2 cellular contexts compared by ENCODE assay signal in the genomic region with DNA sequence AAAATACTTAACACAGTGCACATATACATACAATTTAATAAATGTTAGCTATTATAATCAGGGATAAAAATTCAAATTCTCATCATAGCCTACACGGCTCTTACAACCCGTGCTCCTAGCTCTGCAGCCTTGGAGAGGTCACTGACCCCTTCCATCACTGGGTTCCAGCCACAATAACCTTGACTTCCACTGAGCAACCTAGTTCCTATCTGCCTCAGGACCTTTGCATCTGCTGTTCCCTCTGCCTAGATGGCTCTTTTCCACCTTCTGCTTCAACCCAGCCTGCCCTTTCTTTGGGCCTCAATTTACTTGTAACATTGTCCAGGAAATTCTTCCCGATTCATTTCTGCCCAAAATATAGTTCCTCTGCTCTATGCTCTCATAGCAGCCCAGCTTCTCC.
TF ChIP-seq lines count a peak whose summit lies in the region.

No MANE protein-coding gene starts in this region.

TF ChIP-seq in HEK293, 187 proteins besides CTCF, POLR2A, EP300 and RAD21:
- TF ChIP-seq ZNF174 (tag by site-specific recombination; IDR thresholded peaks at IDR 0.05) (no peak), ZNF623 (tag by site-specific recombination; IDR thresholded peaks at IDR 0.05) (peak; percentile 93)

TF ChIP-seq in K562, 482 proteins besides CTCF, POLR2A, EP300 and RAD21:
- TF ChIP-seq KDM1A (IDR thresholded peaks at IDR 0.05) (peak in 1 of 2 experiments; percentile 35; a peak in 1 of 4 replicates), ETV1 (tag; conservative IDR thresholded peaks at IDR 0.05; ENCODE audit: low read depth) (0 out of 2 replicates have a peak, but pooled peaks have one; percentile 18), ZNF695 (CRISPR knock-in tag; IDR thresholded peaks at IDR 0.05) (no peak), RBM25 (IDR thresholded peaks at IDR 0.05; ENCODE audit: low read depth, low read length, severe bottlenecking) (peak; percentile 80)
